Comparison of ENCODE assay signal across 24 cellular contexts in genomic region chr11:121191787-121192186, GRCh38.
"Had no signal": no experiment of that assay in that cellular context is flagged by ENCODE, and none has a peak within 500 bp of the region (broad histone marks: within the 10 kb centered on the region; RNA-seq: fewer than 3 reads in every experiment).

No MANE protein-coding gene starts in this region.

- H3K4me3 Mint-ChIP-seq: activated CD4-positive, alpha-beta memory T cell treated with anti-CD3 and anti-CD28 coated beads, Interleukin-2, amount 10 ng/mL, durations not matched to agents 7 days and 5 days; activated T-helper 1 cell treated with anti-CD3 and anti-CD28 coated beads, Interleukin-12 subunit alpha, Interleukin-12 subunit beta, Interleukin-2, Interleukin-4 antibody, amounts not matched to agents 30 ng/mL and 10 ng/mL and 1 ng/mL, durations not matched to agents 14 hours and 24 hours and 36 hours; dendritic cell treated with granulocyte-macrophage colony-stimulating factor and Interleukin-4, amounts not matched to agents 40 ng/mL and 50 ng/mL, for 4 days; memory B cell; natural killer cell treated with Interleukin-12 subunit alpha and Interleukin-12 subunit beta and Interleukin-15 and Interleukin-18, amount 100 ng/mL, for 72 hours; T-helper 17 cell had no signal

- H3K36me3 Mint-ChIP-seq: memory B cell; natural killer cell treated with Interleukin-12 subunit alpha and Interleukin-12 subunit beta and Interleukin-15 and Interleukin-18, amount 100 ng/mL, for 72 hours had no signal

- H3K27ac Mint-ChIP-seq: activated CD4-positive, alpha-beta memory T cell treated with anti-CD3 and anti-CD28 coated beads, Interleukin-2, amount 10 ng/mL, durations not matched to agents 7 days and 5 days; activated T-helper 1 cell treated with anti-CD3 and anti-CD28 coated beads, Interleukin-12 subunit alpha, Interleukin-12 subunit beta, Interleukin-2, Interleukin-4 antibody, amounts not matched to agents 30 ng/mL and 10 ng/mL and 1 ng/mL, durations not matched to agents 14 hours and 24 hours and 36 hours; dendritic cell treated with granulocyte-macrophage colony-stimulating factor and Interleukin-4, amounts not matched to agents 40 ng/mL and 50 ng/mL, for 4 days; memory B cell; natural killer cell treated with Interleukin-12 subunit alpha and Interleukin-12 subunit beta and Interleukin-15 and Interleukin-18, amount 100 ng/mL, for 72 hours; T-helper 17 cell had no signal

- H3K9me3 ChIP-seq: body of pancreas, spleen, thoracic aorta, upper lobe of left lung had no signal

- DNase-seq: activated CD4-positive, alpha-beta memory T cell treated with anti-CD3 and anti-CD28 coated beads, Interleukin-2, amount 10 ng/mL, durations not matched to agents 7 days and 5 days; activated CD4-positive, alpha-beta T cell treated with anti-CD3 and anti-CD28 coated beads for 4 hours; activated CD4-positive, CD25-positive, alpha-beta regulatory T cell; activated gamma-delta T cell; activated naive CD4-positive, alpha-beta T cell treated with anti-CD3 and anti-CD28 coated beads, Interleukin-2, amount 50 U/mL, for 16 hours; activated T-cell treated with anti-CD3 and anti-CD28 coated beads for 4 hours; anterior cingulate cortex; body of pancreas; caudate nucleus; effector CD8-positive, alpha-beta T cell; foreskin keratinocyte; hippocampal formation; occipital lobe; spleen; stimulated activated CD4-positive, alpha-beta T cell treated with anti-CD3 and anti-CD28 coated beads, Interleukin-4, amount 100 ng/mL, for 24 hours; stimulated activated naive CD4-positive, alpha-beta T cell treated with Interleukin-2 at 50 U/mL for 16 hours; SW 1271; T-helper 17 cell; upper lobe of left lung had no signal

- ATAC-seq: body of pancreas; foreskin keratinocyte; natural killer cell treated with Interleukin-12 subunit alpha and Interleukin-12 subunit beta and Interleukin-15 and Interleukin-18, amount 100 ng/mL, for 72 hours; T-helper 17 cell had no signal

- H3K9me3 Mint-ChIP-seq: activated CD4-positive, alpha-beta memory T cell treated with anti-CD3 and anti-CD28 coated beads, Interleukin-2, amount 10 ng/mL, durations not matched to agents 7 days and 5 days; activated T-helper 1 cell treated with anti-CD3 and anti-CD28 coated beads, Interleukin-12 subunit alpha, Interleukin-12 subunit beta, Interleukin-2, Interleukin-4 antibody, amounts not matched to agents 30 ng/mL and 10 ng/mL and 1 ng/mL, durations not matched to agents 14 hours and 24 hours and 36 hours; dendritic cell treated with granulocyte-macrophage colony-stimulating factor and Interleukin-4, amounts not matched to agents 40 ng/mL and 50 ng/mL, for 4 days; memory B cell; natural killer cell treated with Interleukin-12 subunit alpha and Interleukin-12 subunit beta and Interleukin-15 and Interleukin-18, amount 100 ng/mL, for 72 hours had no signal

- H3K4me1 ChIP-seq: body of pancreas, foreskin keratinocyte had no signal

- H3K36me3 ChIP-seq: spleen, thoracic aorta, upper lobe of left lung had no signal

- H3K27me3 ChIP-seq: body of pancreas, upper lobe of left lung had no signal

- H3K4me3 ChIP-seq: body of pancreas, spleen, thoracic aorta, upper lobe of left lung had no signal

- H3K27ac ChIP-seq: body of pancreas, foreskin keratinocyte, spleen, thoracic aorta, upper lobe of left lung had no signal

- H3K4me1 Mint-ChIP-seq: activated CD4-positive, alpha-beta memory T cell treated with anti-CD3 and anti-CD28 coated beads, Interleukin-2, amount 10 ng/mL, durations not matched to agents 7 days and 5 days had no signal
